9 cellular contexts compared by ENCODE assay signal in genomic region chr19:48351341-48351752, GRCh38. TPM values are rescaled to one million over a fixed set of nuclear protein-coding genes. Genes with fewer than 3 reads are reported as not detected.
A peak's percentile ranks its signal among the peaks of the same experiment; 100 is the strongest.
DNase-seq lines count a peak whose midpoint lies in the region; ATAC-seq and TF ChIP-seq lines count a peak whose summit lies in the region.
"Had no signal": no experiment of that assay in that cellular context is flagged by ENCODE, and none has a peak within 500 bp of the region (broad histone marks: within the 10 kb centered on the region; RNA-seq: fewer than 3 reads in every experiment).

No MANE protein-coding gene starts in this region.

- H3K36me3 Mint-ChIP-seq in central memory CD8-positive, alpha-beta T cell (ENCODE audit: insufficient read depth) = peaks cover 5% of the 10 kb centered on the region

- no peaks in the 10 kb centered on the region for H3K27me3 ChIP-seq in liver (ENCODE audit: control insufficient read depth in 4 of 4, insufficient read depth in 4 of 4, low read length in 3 of 4)
- H3K27me3 ChIP-seq: BLaER1 had no signal

- no peaks in the 10 kb centered on the region for H3K36me3 ChIP-seq in liver (ENCODE audit: control insufficient read depth in 4 of 4, insufficient read depth in 3 of 4, low read depth in 1 of 4, low read length in 3 of 4)
- H3K36me3 ChIP-seq: BLaER1 had no signal

- no peaks in the 10 kb centered on the region for H3K4me1 ChIP-seq in liver (ENCODE audit: control insufficient read depth in 4 of 4, insufficient read depth in 4 of 4, low read length in 3 of 4)

- DNase-seq in NCI-H1417 (lab: John Stamatoyannopoulos, UW) = peak; percentile 41 to 66 (median 57)
- no peak for DNase-seq in NCI-H1417 treated with DMSO at 0.1 percent for 48 hours (lab: John Stamatoyannopoulos, UW)
- peak; percentile 86 for DNase-seq in NCI-H1694 treated with DMSO at 0.1 percent for 48 hours (lab: John Stamatoyannopoulos, UW)
- DNase-seq in activated CD4-positive, CD25-positive, alpha-beta regulatory T cell treated with anti-CD3 and anti-CD28 coated beads, Interleukin-2, amount 50 U/mL, for 16 hours (ENCODE audit: low read depth, low spot score) = peak; percentile 67
- DNase-seq in central memory CD8-positive, alpha-beta T cell (ENCODE audit: low spot score in 2 of 2) = peak; percentile 70 to 74
- DNase-seq in stimulated activated CD8-positive, alpha-beta memory T cell treated with anti-CD3 and anti-CD28 coated beads, Interleukin-15, amount 100 ng/mL, for 1 hour (ENCODE audit: low read depth) = peak; percentile 70

- TF ChIP-seq CTCF in liver (IDR thresholded peaks at IDR 0.05; ENCODE audit: low read depth, low read length, missing input control) = peak; percentile 72

- H3K27me3 Mint-ChIP-seq in central memory CD8-positive, alpha-beta T cell = no peaks in the 10 kb centered on the region

- peak; percentile 58 to 79 for TF ChIP-seq RAD21 in liver (IDR thresholded peaks at IDR 0.05)

- H3K27ac ChIP-seq in liver (ENCODE audit: low read depth in 1 of 2, low read length in 2 of 2) = no peak overlapping the region
- H3K27ac ChIP-seq: BLaER1 had no signal

- no peak overlapping the region for H3K4me3 ChIP-seq in liver (ENCODE audit: low read depth in 1 of 3, low read length in 3 of 3)
- H3K4me3 ChIP-seq: BLaER1 had no signal

- peak; percentile 79 for ATAC-seq in central memory CD8-positive, alpha-beta T cell (replicated peaks; ENCODE audit: extremely low read depth, poor library complexity, severe bottlenecking)
- no peak for ATAC-seq in GM21381 (IDR thresholded peaks at IDR 0.05; ENCODE audit: unreplicated experiment)

- no peak overlapping the region for H3K9ac ChIP-seq in liver (ENCODE audit: low read depth in 1 of 2, low read length in 2 of 2)
- H3K9ac ChIP-seq: BLaER1 had no signal

- H3K9me3 ChIP-seq in liver (ENCODE audit: control insufficient read depth in 4 of 4, low read length in 3 of 4) = no peaks in the 10 kb centered on the region
- H3K9me3 ChIP-seq: BLaER1 had no signal

- peaks cover 9% of the 10 kb centered on the region for H3K4me1 Mint-ChIP-seq in central memory CD8-positive, alpha-beta T cell

- WGBS in liver = 59% methylated on average over 8 of the region's 8 CpGs

- no peak overlapping the region for H3K4me3 Mint-ChIP-seq in central memory CD8-positive, alpha-beta T cell

- no peak overlapping the region for H3K27ac Mint-ChIP-seq in central memory CD8-positive, alpha-beta T cell (ENCODE audit: low read depth)

- no peaks in the 10 kb centered on the region for H3K9me3 Mint-ChIP-seq in central memory CD8-positive, alpha-beta T cell

TF ChIP-seq in liver, 16 proteins besides CTCF, POLR2A, EP300 and RAD21:
- TF ChIP-seq HNF4G (IDR thresholded peaks at IDR 0.05) = no peak
- TF ChIP-seq YY1 (IDR thresholded peaks at IDR 0.05) = no peak
- no peak for TF ChIP-seq NR2F2 (IDR thresholded peaks at IDR 0.05)
- TF ChIP-seq FOXA2 (IDR thresholded peaks at IDR 0.05) = no peak
- no peak for TF ChIP-seq SP1 (IDR thresholded peaks at IDR 0.05)
- TF ChIP-seq TAF1 (conservative IDR thresholded peaks at IDR 0.05) = no peak
- no peak for TF ChIP-seq ATF3 (IDR thresholded peaks at IDR 0.05)
- no peak for TF ChIP-seq RXRA (IDR thresholded peaks at IDR 0.05)
- TF ChIP-seq HNF4A (conservative IDR thresholded peaks at IDR 0.05) = no peak
- TF ChIP-seq, protein P1, sequence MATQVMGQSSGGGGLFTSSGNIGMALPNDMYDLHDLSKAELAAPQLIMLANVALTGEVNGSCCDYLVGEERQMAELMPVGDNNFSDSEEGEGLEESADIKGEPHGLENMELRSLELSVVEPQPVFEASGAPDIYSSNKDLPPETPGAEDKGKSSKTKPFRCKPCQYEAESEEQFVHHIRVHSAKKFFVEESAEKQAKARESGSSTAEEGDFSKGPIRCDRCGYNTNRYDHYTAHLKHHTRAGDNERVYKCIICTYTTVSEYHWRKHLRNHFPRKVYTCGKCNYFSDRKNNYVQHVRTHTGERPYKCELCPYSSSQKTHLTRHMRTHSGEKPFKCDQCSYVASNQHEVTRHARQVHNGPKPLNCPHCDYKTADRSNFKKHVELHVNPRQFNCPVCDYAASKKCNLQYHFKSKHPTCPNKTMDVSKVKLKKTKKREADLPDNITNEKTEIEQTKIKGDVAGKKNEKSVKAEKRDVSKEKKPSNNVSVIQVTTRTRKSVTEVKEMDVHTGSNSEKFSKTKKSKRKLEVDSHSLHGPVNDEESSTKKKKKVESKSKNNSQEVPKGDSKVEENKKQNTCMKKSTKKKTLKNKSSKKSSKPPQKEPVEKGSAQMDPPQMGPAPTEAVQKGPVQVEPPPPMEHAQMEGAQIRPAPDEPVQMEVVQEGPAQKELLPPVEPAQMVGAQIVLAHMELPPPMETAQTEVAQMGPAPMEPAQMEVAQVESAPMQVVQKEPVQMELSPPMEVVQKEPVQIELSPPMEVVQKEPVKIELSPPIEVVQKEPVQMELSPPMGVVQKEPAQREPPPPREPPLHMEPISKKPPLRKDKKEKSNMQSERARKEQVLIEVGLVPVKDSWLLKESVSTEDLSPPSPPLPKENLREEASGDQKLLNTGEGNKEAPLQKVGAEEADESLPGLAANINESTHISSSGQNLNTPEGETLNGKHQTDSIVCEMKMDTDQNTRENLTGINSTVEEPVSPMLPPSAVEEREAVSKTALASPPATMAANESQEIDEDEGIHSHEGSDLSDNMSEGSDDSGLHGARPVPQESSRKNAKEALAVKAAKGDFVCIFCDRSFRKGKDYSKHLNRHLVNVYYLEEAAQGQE (IDR thresholded peaks at IDR 0.05) = no peak
- no peak for TF ChIP-seq EGR1 (IDR thresholded peaks at IDR 0.05; ENCODE audit: low read depth in 2 of 2)
- no peak for TF ChIP-seq FOXA1 (IDR thresholded peaks at IDR 0.05)

RNA-seq across cellular contexts. Expression of gene TMEM143, which starts 12.4 kb away (rescaled TPM):
- 1 to 10 TPM; 3.2 to 5.4 TPM for total RNA-seq in liver
- polyA plus RNA-seq in liver = 10 to 100 TPM in 1 of 2 donors, 1 to 10 TPM in 1; 7.9 to 10.2 TPM

RNA-seq across cellular contexts. Expression of gene SYNGR4, which starts 12.8 kb away (rescaled TPM):
- not detected for total RNA-seq in liver
- polyA plus RNA-seq in liver = under 1 TPM in 1 of 2 donors, not detected in 1; 0.09 TPM

RNA-seq across cellular contexts. Expression of gene EMP3, which starts 26.0 kb away (rescaled TPM):
- total RNA-seq in liver = 10 to 100 TPM in 1 of 2 donors, 1 to 10 TPM in 1; 4.5 to 16.6 TPM
- polyA plus RNA-seq in liver = 10 to 100 TPM; 11.3 to 12.1 TPM

RNA-seq across cellular contexts. Expression of gene KDELR1, which starts 40.0 kb away (rescaled TPM):
- 10 to 100 TPM; 32.3 to 34.9 TPM for total RNA-seq in liver
- 10 to 100 TPM; 59.1 to 94.9 TPM for polyA plus RNA-seq in liver

RNA-seq across cellular contexts. Expression of gene GRIN2D, which starts 42.1 kb away (rescaled TPM):
- total RNA-seq in liver = under 1 TPM; 0.17 to 0.33 TPM
- under 1 TPM in 1 of 2 donors, not detected in 1; 0.13 TPM for polyA plus RNA-seq in liver
